30 cellular contexts compared by ENCODE assay signal in the genomic region with DNA sequence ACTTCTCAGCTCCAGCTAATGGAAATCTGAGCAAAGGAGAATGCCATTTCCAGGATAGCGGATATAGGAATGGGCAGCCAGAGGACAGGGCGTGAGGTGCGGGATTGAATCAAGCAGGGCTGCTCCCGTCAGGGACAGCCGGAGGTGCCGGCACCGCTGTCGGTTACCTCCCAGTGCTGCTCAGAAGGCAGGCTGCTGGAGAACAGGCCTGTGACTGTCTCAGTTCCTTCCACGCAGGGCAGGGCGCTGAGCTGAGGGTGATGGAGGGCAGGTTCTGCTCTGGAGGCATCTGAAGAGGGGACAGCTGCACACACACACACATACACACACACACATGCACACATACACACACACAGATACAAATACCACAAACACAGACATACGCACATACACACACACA.
"Had no signal": no experiment of that assay in that cellular context is flagged by ENCODE, and none has a peak within 500 bp of the region (broad histone marks: within the 10 kb centered on the region; RNA-seq: fewer than 3 reads in every experiment).

No MANE protein-coding gene starts in this region.

- H3K4me3 ChIP-seq: adrenal gland, body of pancreas, colonic mucosa, dorsolateral prefrontal cortex, esophagus muscularis mucosa, gastrocnemius medialis, heart left ventricle had no signal

- H3K36me3 ChIP-seq: adrenal gland, colonic mucosa, gastrocnemius medialis had no signal

- ATAC-seq: activated CD4-positive, alpha-beta T cell treated with anti-CD3 and anti-CD28 coated beads for 36 hours; activated CD8-positive, alpha-beta memory T cell treated with anti-CD3 and anti-CD28 coated beads, Interleukin-2, amount 10 ng/mL, durations not matched to agents 7 days and 5 days; activated CD8-positive, alpha-beta T cell treated with anti-CD3 and anti-CD28 coated beads, Interleukin-2, amount 10 ng/mL, durations not matched to agents 7 days and 5 days; activated naive CD8-positive, alpha-beta T cell treated with anti-CD3 and anti-CD28 coated beads, Interleukin-2, amount 50 U/mL, for 24 hours; body of pancreas; effector memory CD8-positive, alpha-beta T cell; foreskin keratinocyte; gastrocnemius medialis; heart left ventricle had no signal

- H3K27me3 ChIP-seq: adrenal gland, body of pancreas, colonic mucosa, esophagus muscularis mucosa, foreskin keratinocyte, gastrocnemius medialis, heart left ventricle had no signal

- H3K27ac ChIP-seq: adrenal gland, body of pancreas, colonic mucosa, dorsolateral prefrontal cortex, esophagus muscularis mucosa, foreskin keratinocyte, gastrocnemius medialis, heart left ventricle had no signal

- DNase-seq: activated CD4-positive, alpha-beta memory T cell treated with anti-CD3 and anti-CD28 coated beads for 36 hours; activated CD4-positive, alpha-beta T cell treated with anti-CD3 and anti-CD28 coated beads for 36 hours; activated CD4-positive, alpha-beta T cell treated with anti-CD3 and anti-CD28 coated beads, Interleukin-2, amount 10 ng/mL, durations not matched to agents 24 days and 14 days; activated CD4-positive, CD25-positive, alpha-beta regulatory T cell; activated CD4-positive, CD25-positive, alpha-beta regulatory T cell treated with anti-CD3 and anti-CD28 coated beads, Interleukin-2, amount 50 U/mL, for 72 hours; activated CD8-positive, alpha-beta memory T cell treated with anti-CD3 and anti-CD28 coated beads, Interleukin-2, amount 10 ng/mL, durations not matched to agents 7 days and 5 days; activated CD8-positive, alpha-beta memory T cell treated with anti-CD3 and anti-CD28 coated beads, Interleukin-2, amount 50 U/mL, for 4 hours; activated CD8-positive, alpha-beta T cell treated with anti-CD3 and anti-CD28 coated beads, Interleukin-2, amount 10 ng/mL, durations not matched to agents 7 days and 5 days; activated effector memory CD4-positive, alpha-beta T cell treated with anti-CD3 and anti-CD28 coated beads, Interleukin-2, amount 50 U/mL, for 16 hours; activated naive CD4-positive, alpha-beta T cell treated with anti-CD3 and anti-CD28 coated beads for 36 hours; activated naive CD8-positive, alpha-beta T cell treated with anti-CD3 and anti-CD28 coated beads for 36 hours; activated naive CD8-positive, alpha-beta T cell treated with anti-CD3 and anti-CD28 coated beads, Interleukin-2, amount 50 U/mL, for 24 hours; activated T-cell treated with anti-CD3 and anti-CD28 coated beads, Interleukin-2, amount 50 U/mL, for 1 hour; activated T-cell treated with anti-CD3 and anti-CD28 coated beads, Interleukin-2, amount 50 U/mL, for 48 hours; adrenal gland; amygdala; aorta; body of pancreas; central memory CD4-positive, alpha-beta T cell; cerebellar nuclear complex; colonic mucosa; effector CD4-positive, alpha-beta T cell; effector memory CD8-positive, alpha-beta T cell; erythroblast; foreskin keratinocyte; gastrocnemius medialis; glutamatergic neuron; heart left ventricle had no signal

- H3K9me3 ChIP-seq: adrenal gland, body of pancreas, colonic mucosa, esophagus muscularis mucosa, gastrocnemius medialis, heart left ventricle had no signal
